Comparison of ENCODE assay signal across 18 cellular contexts in genomic region chr1:41631154-41631553, GRCh38.
"Had no signal": no experiment of that assay in that cellular context is flagged by ENCODE, and none has a peak within 500 bp of the region (broad histone marks: within the 10 kb centered on the region; RNA-seq: fewer than 3 reads in every experiment).

No MANE protein-coding gene starts in this region.

- H3K36me3 ChIP-seq: cardiac muscle cell, colonic mucosa, esophagus squamous epithelium, neural progenitor cell had no signal

- H3K27ac ChIP-seq: cardiac muscle cell, colonic mucosa, esophagus squamous epithelium, neural progenitor cell had no signal

- FAIRE-seq: small intestine had no signal

- ATAC-seq: T-cell had no signal

- H3K4me3 ChIP-seq: cardiac muscle cell, colonic mucosa, esophagus squamous epithelium, neural progenitor cell had no signal

- H3K4me2 ChIP-seq: neural progenitor cell, SK-N-SH had no signal

- H3K9me3 ChIP-seq: colonic mucosa, esophagus squamous epithelium, SK-N-SH had no signal

- DNase-seq: activated CD4-positive, alpha-beta memory T cell treated with anti-CD3 and anti-CD28 coated beads for 36 hours; activated CD4-positive, alpha-beta T cell treated with anti-CD3 and anti-CD28 coated beads for 1 hour; activated naive CD4-positive, alpha-beta T cell treated with Interleukin-2 at 50 U/mL for 16 hours; colonic mucosa; effector CD4-positive, alpha-beta T cell; esophagus squamous epithelium; hypothalamus; retina; SK-N-SH; small intestine; stimulated activated CD4-positive, alpha-beta T cell treated with anti-CD3 and anti-CD28 coated beads, Interleukin-4, amount 100 ng/mL, for 4 hours; stimulated activated CD8-positive, alpha-beta memory T cell treated with anti-CD3 and anti-CD28 coated beads, Interleukin-4, amount 100 ng/mL, for 48 hours; T-cell; T1000 had no signal

- H3K9me3 Mint-ChIP-seq: activated CD4-positive, alpha-beta memory T cell treated with anti-CD3 and anti-CD28 coated beads for 36 hours; neural progenitor cell; stimulated activated naive CD8-positive, alpha-beta T cell treated with anti-CD3 and anti-CD28 coated beads, Interleukin-15, Interleukin-2, amounts not matched to agents 100 ng/mL and 50 ng/mL, for 24 hours; T-cell; type B pancreatic cell had no signal

- H3K4me3 Mint-ChIP-seq: activated CD4-positive, alpha-beta memory T cell treated with anti-CD3 and anti-CD28 coated beads for 36 hours; neural progenitor cell; stimulated activated naive CD8-positive, alpha-beta T cell treated with anti-CD3 and anti-CD28 coated beads, Interleukin-15, Interleukin-2, amounts not matched to agents 100 ng/mL and 50 ng/mL, for 24 hours; T-cell; type B pancreatic cell had no signal

- H3K27me3 ChIP-seq: cardiac muscle cell, colonic mucosa, esophagus squamous epithelium, neural progenitor cell had no signal

- H3K27me3 Mint-ChIP-seq: activated CD4-positive, alpha-beta memory T cell treated with anti-CD3 and anti-CD28 coated beads for 36 hours; stimulated activated naive CD8-positive, alpha-beta T cell treated with anti-CD3 and anti-CD28 coated beads, Interleukin-15, Interleukin-2, amounts not matched to agents 100 ng/mL and 50 ng/mL, for 24 hours; T-cell had no signal

- H3K36me3 Mint-ChIP-seq: neural progenitor cell, type B pancreatic cell had no signal

- H3K27ac Mint-ChIP-seq: T-cell, type B pancreatic cell had no signal

- H3K4me1 ChIP-seq: colonic mucosa, neural progenitor cell had no signal

- H2AFZ ChIP-seq: neural progenitor cell had no signal

- H3K9ac ChIP-seq: neural progenitor cell, SK-N-SH had no signal
